In genomic region chr3:44477312-44478030, GRCh38 we compare ENCODE assay signal across 8 cellular contexts. TPM values are rescaled to one million over a fixed set of nuclear protein-coding genes. Genes with fewer than 3 reads are reported as not detected.
A peak's percentile ranks its signal among the peaks of the same experiment; 100 is the strongest.
DNase-seq lines count a peak whose midpoint lies in the region; ATAC-seq and TF ChIP-seq lines count a peak whose summit lies in the region.

ZNF445 (minus strand) TSS chr3:44477670; CDS start chr3:44455549, 22,121 bp downstream.

- peaks cover 8% of the 10 kb centered on the region for H3K36me3 Mint-ChIP-seq in activated T-helper 2 cell treated with anti-CD3 and anti-CD28 coated beads, Interferon-gamma antibody, Interleukin-2, Interleukin-4, amounts not matched to agents 10 μg/mL and 5 μg/mL and 100 μg/mL, durations not matched to agents 14 hours and 24 hours and 36 hours (ENCODE audit: low read depth)
- peaks cover 35% of the 10 kb centered on the region for H3K36me3 Mint-ChIP-seq in nephron progenitor cell (ENCODE audit: low read depth)

- TF ChIP-seq CTCF in fibroblast of the aortic adventitia (IDR thresholded peaks at IDR 0.05; ENCODE audit: insufficient read depth, low read length) (no peak), nephron progenitor cell (IDR thresholded peaks at IDR 0.05) (no peak)

- peak within 1 kb of the TSS; percentile 72 for H3K4me3 ChIP-seq in fibroblast of the aortic adventitia (ENCODE audit: low read depth, low read length)

- no peaks in the 10 kb centered on the region for H3K9me3 Mint-ChIP-seq in activated T-helper 2 cell treated with anti-CD3 and anti-CD28 coated beads, Interferon-gamma antibody, Interleukin-2, Interleukin-4, amounts not matched to agents 10 μg/mL and 5 μg/mL and 100 μg/mL, durations not matched to agents 14 hours and 24 hours and 36 hours
- no peaks in the 10 kb centered on the region for H3K9me3 Mint-ChIP-seq in nephron progenitor cell

- peaks cover 27% of the 10 kb centered on the region for H3K4me1 Mint-ChIP-seq in activated T-helper 2 cell treated with anti-CD3 and anti-CD28 coated beads, Interferon-gamma antibody, Interleukin-2, Interleukin-4, amounts not matched to agents 10 μg/mL and 5 μg/mL and 100 μg/mL, durations not matched to agents 14 hours and 24 hours and 36 hours (ENCODE audit: low read depth)
- peaks cover 36% of the 10 kb centered on the region for H3K4me1 Mint-ChIP-seq in nephron progenitor cell

- TF ChIP-seq POLR2A in Raji (IDR thresholded peaks at IDR 0.05; ENCODE audit: insufficient read depth, low read depth, low read length): peak; percentile 66

- in situ Hi-C loops in KBM-7 (cut with MboI; ENCODE audit: low pct_unique_long_range_greater_than_20kb, low sequenced_read_pairs): no loop called here

- peak; percentile 33 for DNase-seq in DMS114 treated with DMSO at 0.1 percent for 48 hours (lab: John Stamatoyannopoulos, UW; ENCODE audit: unreplicated experiment)
- DNase-seq in KBM-7: peak; percentile 83
- DNase-seq in activated T-helper 2 cell treated with anti-CD3 and anti-CD28 coated beads, Interferon-gamma antibody, Interleukin-2, Interleukin-4, amounts not matched to agents 10 μg/mL and 5 μg/mL and 100 μg/mL, durations not matched to agents 14 hours and 24 hours and 36 hours (ENCODE audit: low spot score): peak; percentile 76
- peak; percentile 73 for DNase-seq in fibroblast of the aortic adventitia (ENCODE audit: low read depth)
- DNase-seq in nephron progenitor cell: peak; percentile 86
- peak; percentile 78 for DNase-seq in stimulated activated naive CD8-positive, alpha-beta T cell treated with anti-CD3 and anti-CD28 coated beads, Interleukin-15, Interleukin-2, amounts not matched to agents 100 U/mL and 50 U/mL, for 24 hours

- peak within 1 kb of the TSS; percentile 91 for H3K4me3 Mint-ChIP-seq in activated T-helper 2 cell treated with anti-CD3 and anti-CD28 coated beads, Interferon-gamma antibody, Interleukin-2, Interleukin-4, amounts not matched to agents 10 μg/mL and 5 μg/mL and 100 μg/mL, durations not matched to agents 14 hours and 24 hours and 36 hours (ENCODE audit: low read depth)
- peak within 1 kb of the TSS; percentile 93 for H3K4me3 Mint-ChIP-seq in nephron progenitor cell

- peak within 1 kb of the TSS; percentile 82 for H3K27ac Mint-ChIP-seq in activated T-helper 2 cell treated with anti-CD3 and anti-CD28 coated beads, Interferon-gamma antibody, Interleukin-2, Interleukin-4, amounts not matched to agents 10 μg/mL and 5 μg/mL and 100 μg/mL, durations not matched to agents 14 hours and 24 hours and 36 hours
- peak within 1 kb of the TSS; percentile 91 for H3K27ac Mint-ChIP-seq in nephron progenitor cell

- ATAC-seq in GM21576 (IDR thresholded peaks at IDR 0.05; ENCODE audit: unreplicated experiment): peak; percentile 78
- peak; percentile 95 for ATAC-seq in stimulated activated naive CD8-positive, alpha-beta T cell treated with anti-CD3 and anti-CD28 coated beads, Interleukin-15, Interleukin-2, amounts not matched to agents 100 U/mL and 50 U/mL, for 24 hours

- H3K27me3 Mint-ChIP-seq in activated T-helper 2 cell treated with anti-CD3 and anti-CD28 coated beads, Interferon-gamma antibody, Interleukin-2, Interleukin-4, amounts not matched to agents 10 μg/mL and 5 μg/mL and 100 μg/mL, durations not matched to agents 14 hours and 24 hours and 36 hours (ENCODE audit: low read depth): no peaks in the 10 kb centered on the region
- peaks cover 4% of the 10 kb centered on the region for H3K27me3 Mint-ChIP-seq in nephron progenitor cell (ENCODE audit: low read depth, poor library complexity)

- intact Hi-C loops in activated T-helper 2 cell treated with anti-CD3 and anti-CD28 coated beads, Interferon-gamma antibody, Interleukin-2, Interleukin-4, amounts not matched to agents 10 μg/mL and 5 μg/mL and 100 μg/mL, durations not matched to agents 14 hours and 24 hours and 36 hours (cut with micrococcal nuclease): loop anchor here (1.0 to 10.0 kb wide), 5 partner anchors 33 to 287 kb away; partner anchors contain the start of genes KIAA1143, KIF15 and TCAIM

RNA-seq across cellular contexts. Expression of gene ZNF445, which starts in this region (rescaled TPM):
- total RNA-seq in activated T-helper 2 cell treated with anti-CD3 and anti-CD28 coated beads, Interferon-gamma antibody, Interleukin-2, Interleukin-4, amounts not matched to agents 10 μg/mL and 5 μg/mL and 100 μg/mL, durations not matched to agents 14 hours and 24 hours and 36 hours: 22.6 and 24.0 TPM in 2 replicates
- total RNA-seq in fibroblast of the aortic adventitia (ENCODE audit: low replicate concordance): 12.1 and 14.3 TPM in 2 replicates

Comparison
In these comparisons a context has a peak if more than half of its experiments do, and no peak if none do; other contexts are left out.
1. Peak in every context shown above with its lines: DNase-seq, ATAC-seq and H3K4me3 ChIP-seq.
2. DNase-seq: peak in every context shown above with its lines; median percentile 86 in nephron progenitor cell; 83 in KBM-7; 78 in stimulated activated naive CD8-positive, alpha-beta T cell treated with anti-CD3 and anti-CD28 coated beads, Interleukin-15, Interleukin-2, amounts not matched to agents 100 U/mL and 50 U/mL, for 24 hours; 76 in activated T-helper 2 cell treated with anti-CD3 and anti-CD28 coated beads, Interferon-gamma antibody, Interleukin-2, Interleukin-4, amounts not matched to agents 10 μg/mL and 5 μg/mL and 100 μg/mL, durations not matched to agents 14 hours and 24 hours and 36 hours; 73 in fibroblast of the aortic adventitia; 33 in DMS114 treated with DMSO at 0.1 percent for 48 hours.